Comparison of ENCODE assay signal across 21 cellular contexts in the genomic region with DNA sequence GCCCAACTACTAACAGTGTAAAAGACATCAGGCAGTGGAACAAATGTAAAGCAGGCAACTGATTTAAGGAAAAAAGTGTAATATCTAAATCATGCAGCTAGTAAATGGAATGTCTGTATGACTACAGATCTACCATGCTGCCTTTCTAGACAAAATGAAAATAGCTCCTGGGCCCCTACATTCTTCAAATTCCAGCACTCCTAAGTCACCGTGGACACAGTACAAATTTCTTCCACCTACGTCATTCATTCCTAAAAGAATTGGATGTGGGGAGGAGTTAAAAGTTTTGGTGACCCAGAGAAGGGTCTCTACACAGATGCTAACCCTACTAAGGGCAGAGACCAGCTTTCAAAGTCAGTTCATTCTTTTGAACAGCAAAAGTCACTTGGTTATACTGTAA.
DNase-seq lines count a peak whose midpoint lies in the region; ATAC-seq, FAIRE-seq and TF ChIP-seq lines count a peak whose summit lies in the region.
"Had no signal": no experiment of that assay in that cellular context is flagged by ENCODE, and none has a peak within 500 bp of the region (broad histone marks: within the 10 kb centered on the region; RNA-seq: fewer than 3 reads in every experiment).

No MANE protein-coding gene starts in this region.

- H3K4me3 ChIP-seq in A549: no peak overlapping the region
- H3K4me3 ChIP-seq in adipocyte (ENCODE audit: low read length): no peak overlapping the region
- no peak overlapping the region for H3K4me3 ChIP-seq in fibroblast of the aortic adventitia (ENCODE audit: low read depth, low read length)
- H3K4me3 ChIP-seq: lower lobe of right lung, Peyer's patch, transverse colon had no signal

- no peak for TF ChIP-seq POLR2A in A549 (IDR thresholded peaks at IDR 0.05; ENCODE audit: low read length)

- H3K36me3 Mint-ChIP-seq in glutamatergic neuron (ENCODE audit: unreplicated experiment): no peaks in the 10 kb centered on the region
- H3K36me3 Mint-ChIP-seq: activated naive CD8-positive, alpha-beta T cell treated with anti-CD3 and anti-CD28 coated beads for 36 hours had no signal

- peak; percentile 78 to 81; a peak in 5 of 6 replicates for ATAC-seq in A549
- ATAC-seq: activated CD4-positive, alpha-beta T cell treated with anti-CD3 and anti-CD28 coated beads for 36 hours; esophagus mucosa; lower lobe of right lung; right cardiac atrium had no signal

- peak in 1 of 2 experiments; percentile 46 for DNase-seq in A549 (ENCODE audit: low read depth in 1 of 2, low spot score in 1 of 2)
- DNase-seq in HS-27A (ENCODE audit: low read depth): peak; percentile 73
- peak; percentile 61 for DNase-seq in adipocyte (ENCODE audit: low read depth)
- DNase-seq in fibroblast of the aortic adventitia (ENCODE audit: low read depth): peak; percentile 28
- no peak for DNase-seq in glutamatergic neuron
- no peak for DNase-seq in cerebellum (ENCODE audit: low spot score)
- no peak for DNase-seq in DMS79 treated with DMSO at 0.1 percent for 48 hours (lab: John Stamatoyannopoulos, UW)
- no peak for DNase-seq in GM10248 (ENCODE audit: extremely low spot score)
- DNase-seq: activated CD4-positive, alpha-beta T cell treated with anti-CD3 and anti-CD28 coated beads for 36 hours; activated naive CD8-positive, alpha-beta T cell treated with anti-CD3 and anti-CD28 coated beads for 36 hours; cortex of kidney; H9; lower lobe of right lung; MM.1S; NCI-H1930; Peyer's patch; right cardiac atrium; transverse colon had no signal

- no peaks in the 10 kb centered on the region for H3K9me3 ChIP-seq in A549
- H3K9me3 ChIP-seq in adipocyte (ENCODE audit: control insufficient read depth, low read length): peaks cover 13% of the 10 kb centered on the region
- H3K9me3 ChIP-seq: lower lobe of right lung, Peyer's patch, transverse colon had no signal

- H3K4me3 Mint-ChIP-seq in glutamatergic neuron (ENCODE audit: unreplicated experiment): no peak overlapping the region
- H3K4me3 Mint-ChIP-seq: activated CD4-positive, alpha-beta T cell treated with anti-CD3 and anti-CD28 coated beads for 36 hours; activated naive CD8-positive, alpha-beta T cell treated with anti-CD3 and anti-CD28 coated beads for 36 hours; H9; T-helper 2 cell treated with Interferon-gamma antibody and Interleukin-4, amounts not matched to agents 5 μg/mL and 100 μg/mL, for 36 hours had no signal

- H3K36me3 ChIP-seq in adipocyte (ENCODE audit: control insufficient read depth, insufficient read depth, low read length, severe bottlenecking): no peaks in the 10 kb centered on the region
- H3K36me3 ChIP-seq: lower lobe of right lung, Peyer's patch, transverse colon had no signal

- H3K4me1 Mint-ChIP-seq in glutamatergic neuron (ENCODE audit: low read depth, unreplicated experiment): no peaks in the 10 kb centered on the region
- H3K4me1 Mint-ChIP-seq: activated CD4-positive, alpha-beta T cell treated with anti-CD3 and anti-CD28 coated beads for 36 hours; activated naive CD8-positive, alpha-beta T cell treated with anti-CD3 and anti-CD28 coated beads for 36 hours; H9 had no signal

- POLR2A ChIA-PET in A549 (lab: Yijun Ruan, JAX): interaction anchor here (0.9 kb wide), 1 partner anchor 283 kb away, joined by 3 read pairs; the partner anchor contains the start of gene AMER1
- POLR2A ChIA-PET in GM10248 (lab: Yijun Ruan, JAX): no interaction called here

- no peak for TF ChIP-seq RAD21 in A549 (conservative IDR thresholded peaks at IDR 0.05 in 1 of 2, IDR thresholded peaks at IDR 0.05 in 1 of 2)

- no peak overlapping the region for H3K9ac ChIP-seq in adipocyte (ENCODE audit: low read length)

- CTCF ChIA-PET in A549 (lab: Yijun Ruan, JAX) (no interaction called here), GM10248 (lab: Yijun Ruan, JAX) (interaction anchor here (1.6 kb wide), 1 partner anchor 24 kb away, joined by 4 read pairs; no protein-coding TSS in a partner anchor)

- peaks cover 4% of the 10 kb centered on the region for H3K27me3 ChIP-seq in adipocyte (replicated peaks; ENCODE audit: control insufficient read depth, insufficient read depth, low read length)
- H3K27me3 ChIP-seq: Peyer's patch, transverse colon had no signal

- TF ChIP-seq CTCF in A549 (IDR thresholded peaks at IDR 0.05): no peak
- TF ChIP-seq CTCF in fibroblast of the aortic adventitia (IDR thresholded peaks at IDR 0.05; ENCODE audit: insufficient read depth, low read length): no peak
- no peak for TF ChIP-seq CTCF in glutamatergic neuron (IDR thresholded peaks at IDR 0.05; ENCODE audit: partially characterized antibody, unreplicated experiment)
- TF ChIP-seq CTCF in GM10248 (IDR thresholded peaks at IDR 0.05; ENCODE audit: control extremely low read depth, extremely low read depth, low read depth, missing control alignments): no peak

- H3K4me1 ChIP-seq in A549 (peaks cover 4% of the 10 kb centered on the region; the same call in 1 of the 3 replicates), adipocyte (ENCODE audit: control insufficient read depth, insufficient read depth, low read length) (no peaks in the 10 kb centered on the region)
- H3K4me1 ChIP-seq: lower lobe of right lung, Peyer's patch, transverse colon had no signal

- 4% methylated on average over 2 of the region's 2 CpGs for WGBS in A549 (ENCODE audit: missing lambda C conversion rate)

- no peak for FAIRE-seq in A549 (lab: Jason Lieb, UNC)
- FAIRE-seq: A204.1 had no signal

- no peaks in the 10 kb centered on the region for H3K27me3 Mint-ChIP-seq in glutamatergic neuron (ENCODE audit: unreplicated experiment)
- H3K27me3 Mint-ChIP-seq: activated CD4-positive, alpha-beta T cell treated with anti-CD3 and anti-CD28 coated beads for 36 hours; activated naive CD8-positive, alpha-beta T cell treated with anti-CD3 and anti-CD28 coated beads for 36 hours had no signal

- no peak for TF ChIP-seq EP300 in A549 (IDR thresholded peaks at IDR 0.05)

- peak overlapping the region; percentile 28 for H3K4me2 ChIP-seq in A549

- H3K9me3 Mint-ChIP-seq in glutamatergic neuron (ENCODE audit: unreplicated experiment): peaks cover 2% of the 10 kb centered on the region

- H3K27ac Mint-ChIP-seq in glutamatergic neuron (ENCODE audit: unreplicated experiment): no peak overlapping the region
- H3K27ac Mint-ChIP-seq: activated CD4-positive, alpha-beta T cell treated with anti-CD3 and anti-CD28 coated beads for 36 hours; activated naive CD8-positive, alpha-beta T cell treated with anti-CD3 and anti-CD28 coated beads for 36 hours; H9; T-helper 2 cell treated with Interferon-gamma antibody and Interleukin-4, amounts not matched to agents 5 μg/mL and 100 μg/mL, for 36 hours had no signal

- peak overlapping the region; percentile 46 to 72; a peak in 5 of 6 replicates for H3K27ac ChIP-seq in A549
- H3K27ac ChIP-seq: lower lobe of right lung, Peyer's patch, transverse colon had no signal

TF ChIP-seq in A549, 52 proteins besides CTCF, POLR2A, EP300 and RAD21:
- TF ChIP-seq CHD4 (IDR thresholded peaks at IDR 0.05; ENCODE audit: borderline replicate concordance) (no peak), RNF2 (IDR thresholded peaks at IDR 0.05; ENCODE audit: borderline replicate concordance, low read depth) (no peak), GATA3 (IDR thresholded peaks at IDR 0.05; ENCODE audit: borderline replicate concordance) (no peak), NR3C1 (IDR thresholded peaks at IDR 0.05) (no peak), MAFK (IDR thresholded peaks at IDR 0.05; ENCODE audit: partially characterized antibody) (no peak), KDM5A (IDR thresholded peaks at IDR 0.05) (no peak), CHD2 (IDR thresholded peaks at IDR 0.05; ENCODE audit: low read length, partially characterized antibody) (no peak), E2F6 (IDR thresholded peaks at IDR 0.05; ENCODE audit: borderline replicate concordance, low read depth) (no peak), KDM1A (IDR thresholded peaks at IDR 0.05; ENCODE audit: low read depth) (no peak), FOSL2 (IDR thresholded peaks at IDR 0.05) (no peak), FOSL2 (CRISPR knock-in tag; IDR thresholded peaks at IDR 0.05) (no peak), HOXB5 (CRISPR knock-in tag; IDR thresholded peaks at IDR 0.05) (no peak), ZSCAN20 (CRISPR knock-in tag; IDR thresholded peaks at IDR 0.05) (no peak), RCOR1 (IDR thresholded peaks at IDR 0.05; ENCODE audit: low read depth, low read length) (no peak), HEYL (CRISPR knock-in tag; IDR thresholded peaks at IDR 0.05) (no peak), MAZ (IDR thresholded peaks at IDR 0.05; ENCODE audit: borderline replicate concordance, low read depth, low read length) (no peak)
- TF ChIP-seq, protein P1, sequence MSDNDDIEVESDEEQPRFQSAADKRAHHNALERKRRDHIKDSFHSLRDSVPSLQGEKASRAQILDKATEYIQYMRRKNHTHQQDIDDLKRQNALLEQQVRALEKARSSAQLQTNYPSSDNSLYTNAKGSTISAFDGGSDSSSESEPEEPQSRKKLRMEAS (IDR thresholded peaks at IDR 0.05): no peak

Comparison
In these comparisons a context has a peak if more than half of its experiments do, and no peak if none do; other contexts are left out.
1. DNase-seq: peak in HS-27A (single experiment), adipocyte (single experiment) and fibroblast of the aortic adventitia (single experiment); none in glutamatergic neuron (single experiment), cerebellum (single experiment), DMS79 treated with DMSO at 0.1 percent for 48 hours (single experiment) and GM10248 (single experiment).